Comparison of ENCODE assay signal across 1 cellular context in the genomic region with DNA sequence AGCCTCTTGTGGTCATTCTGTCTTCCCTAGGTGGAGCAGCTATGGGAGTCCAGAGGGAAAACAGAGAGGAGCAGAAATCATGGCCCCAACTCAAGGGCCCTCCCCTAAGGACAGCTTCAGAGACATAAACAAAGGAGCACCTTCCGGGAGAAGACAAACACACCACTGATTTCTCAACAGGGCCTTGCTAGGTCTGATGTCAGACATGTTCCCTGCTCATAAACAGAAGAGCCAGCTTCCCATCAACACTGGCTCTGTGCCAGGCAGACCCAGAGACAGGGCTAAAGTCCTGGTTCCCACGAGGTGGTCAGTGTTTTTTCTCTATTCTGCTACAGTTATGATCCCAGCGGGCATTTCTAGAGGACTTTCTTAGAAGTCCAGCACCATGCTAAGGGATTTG.
TF ChIP-seq lines count a peak whose summit lies in the region.

No MANE protein-coding gene starts in this region.

TF ChIP-seq in HepG2, 621 proteins besides CTCF, POLR2A, EP300 and RAD21 (continued from another document):
- TF ChIP-seq PAXIP1 (CRISPR knock-in tag; conservative IDR thresholded peaks at IDR 0.05) (0 out of 2 replicates have a peak, but pooled peaks have one; percentile 18), FOXA3 (CRISPR knock-in tag; IDR thresholded peaks at IDR 0.05) (peak; percentile 46; the same call in 1 of the 2 replicates), CREM (IDR thresholded peaks at IDR 0.05) (no peak), CREM (CRISPR knock-in tag; IDR thresholded peaks at IDR 0.05) (no peak), NFYC (CRISPR knock-in tag; IDR thresholded peaks at IDR 0.05) (no peak), SALL1 (CRISPR knock-in tag; IDR thresholded peaks at IDR 0.05) (peak; percentile 42), NAIF1 (CRISPR knock-in tag; IDR thresholded peaks at IDR 0.05; ENCODE audit: borderline replicate concordance) (no peak), PHF8 (CRISPR knock-in tag; IDR thresholded peaks at IDR 0.05) (no peak), ELF1 (CRISPR knock-in tag; IDR thresholded peaks at IDR 0.05) (peak; percentile 30; the same call in 1 of the 2 replicates), ZNF333 (CRISPR knock-in tag; IDR thresholded peaks at IDR 0.05; ENCODE audit: borderline replicate concordance) (no peak), GATAD2A (CRISPR knock-in tag; IDR thresholded peaks at IDR 0.05) (peak; percentile 62), ZNF512B (CRISPR knock-in tag; IDR thresholded peaks at IDR 0.05; ENCODE audit: borderline replicate concordance) (no peak), ZNF776 (CRISPR knock-in tag; IDR thresholded peaks at IDR 0.05) (no peak), TFDP1 (CRISPR knock-in tag; IDR thresholded peaks at IDR 0.05; ENCODE audit: borderline replicate concordance) (no peak), FOXP1 (IDR thresholded peaks at IDR 0.05) (no peak), FOXP1 (CRISPR knock-in tag; IDR thresholded peaks at IDR 0.05) (peak; percentile 46; the same call in 1 of the 2 replicates), ZNF253 (CRISPR knock-in tag; IDR thresholded peaks at IDR 0.05; ENCODE audit: borderline replicate concordance) (no peak), WIZ (CRISPR knock-in tag; IDR thresholded peaks at IDR 0.05) (no peak), ZFAT (CRISPR knock-in tag; conservative IDR thresholded peaks at IDR 0.05) (no peak), HNF4G (IDR thresholded peaks at IDR 0.05; ENCODE audit: borderline replicate concordance, low read depth, low read length) (no peak), HNF4G (CRISPR knock-in tag; IDR thresholded peaks at IDR 0.05; ENCODE audit: borderline replicate concordance, low read depth) (no peak), ZNF567 (CRISPR knock-in tag; IDR thresholded peaks at IDR 0.05; ENCODE audit: borderline replicate concordance) (no peak), GLI4 (CRISPR knock-in tag; IDR thresholded peaks at IDR 0.05; ENCODE audit: borderline replicate concordance) (no peak), TEF (CRISPR knock-in tag; IDR thresholded peaks at IDR 0.05) (no peak), IRF9 (CRISPR knock-in tag; IDR thresholded peaks at IDR 0.05; ENCODE audit: borderline replicate concordance) (no peak), ZNF501 (CRISPR knock-in tag; IDR thresholded peaks at IDR 0.05) (no peak), ZNF431 (CRISPR knock-in tag; IDR thresholded peaks at IDR 0.05; ENCODE audit: borderline replicate concordance, low read depth) (no peak), ZNF562 (CRISPR knock-in tag; IDR thresholded peaks at IDR 0.05; ENCODE audit: borderline replicate concordance) (no peak), ZFP82 (CRISPR knock-in tag; IDR thresholded peaks at IDR 0.05; ENCODE audit: borderline replicate concordance) (no peak), ZKSCAN8 (CRISPR knock-in tag; IDR thresholded peaks at IDR 0.05; ENCODE audit: borderline replicate concordance) (no peak), ZNF577 (CRISPR knock-in tag; IDR thresholded peaks at IDR 0.05; ENCODE audit: borderline replicate concordance, low read depth) (no peak), ZNF20 (CRISPR knock-in tag; IDR thresholded peaks at IDR 0.05) (no peak), CEBPG (CRISPR knock-in tag; IDR thresholded peaks at IDR 0.05) (peak; percentile 43; the same call in 1 of the 2 replicates), JDP2 (CRISPR knock-in tag; IDR thresholded peaks at IDR 0.05; ENCODE audit: borderline replicate concordance) (no peak), ZNF616 (CRISPR knock-in tag; IDR thresholded peaks at IDR 0.05; ENCODE audit: low read depth) (no peak), NFIB (CRISPR knock-in tag; IDR thresholded peaks at IDR 0.05; ENCODE audit: borderline replicate concordance) (no peak), ETV5 (CRISPR knock-in tag; IDR thresholded peaks at IDR 0.05; ENCODE audit: borderline replicate concordance) (no peak), ZNF780A (CRISPR knock-in tag; IDR thresholded peaks at IDR 0.05) (no peak), ZKSCAN5 (CRISPR knock-in tag; IDR thresholded peaks at IDR 0.05) (no peak), ZNF549 (CRISPR knock-in tag; IDR thresholded peaks at IDR 0.05) (no peak), ZNF354B (CRISPR knock-in tag; IDR thresholded peaks at IDR 0.05) (no peak), XRCC5 (optimal IDR thresholded peaks at IDR 0.05; ENCODE audit: low read length) (no peak)
- TF ChIP-seq, protein P1, sequence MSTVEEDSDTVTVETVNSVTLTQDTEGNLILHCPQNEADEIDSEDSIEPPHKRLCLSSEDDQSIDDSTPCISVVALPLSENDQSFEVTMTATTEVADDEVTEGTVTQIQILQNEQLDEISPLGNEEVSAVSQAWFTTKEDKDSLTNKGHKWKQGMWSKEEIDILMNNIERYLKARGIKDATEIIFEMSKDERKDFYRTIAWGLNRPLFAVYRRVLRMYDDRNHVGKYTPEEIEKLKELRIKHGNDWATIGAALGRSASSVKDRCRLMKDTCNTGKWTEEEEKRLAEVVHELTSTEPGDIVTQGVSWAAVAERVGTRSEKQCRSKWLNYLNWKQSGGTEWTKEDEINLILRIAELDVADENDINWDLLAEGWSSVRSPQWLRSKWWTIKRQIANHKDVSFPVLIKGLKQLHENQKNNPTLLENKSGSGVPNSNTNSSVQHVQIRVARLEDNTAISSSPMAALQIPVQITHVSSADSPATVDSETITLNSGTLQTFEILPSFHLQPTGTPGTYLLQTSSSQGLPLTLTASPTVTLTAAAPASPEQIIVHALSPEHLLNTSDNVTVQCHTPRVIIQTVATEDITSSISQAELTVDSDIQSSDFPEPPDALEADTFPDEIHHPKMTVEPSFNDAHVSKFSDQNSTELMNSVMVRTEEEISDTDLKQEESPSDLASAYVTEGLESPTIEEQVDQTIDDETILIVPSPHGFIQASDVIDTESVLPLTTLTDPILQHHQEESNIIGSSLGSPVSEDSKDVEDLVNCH (CRISPR knock-in tag; IDR thresholded peaks at IDR 0.05) = no peak
- TF ChIP-seq, protein P2, sequence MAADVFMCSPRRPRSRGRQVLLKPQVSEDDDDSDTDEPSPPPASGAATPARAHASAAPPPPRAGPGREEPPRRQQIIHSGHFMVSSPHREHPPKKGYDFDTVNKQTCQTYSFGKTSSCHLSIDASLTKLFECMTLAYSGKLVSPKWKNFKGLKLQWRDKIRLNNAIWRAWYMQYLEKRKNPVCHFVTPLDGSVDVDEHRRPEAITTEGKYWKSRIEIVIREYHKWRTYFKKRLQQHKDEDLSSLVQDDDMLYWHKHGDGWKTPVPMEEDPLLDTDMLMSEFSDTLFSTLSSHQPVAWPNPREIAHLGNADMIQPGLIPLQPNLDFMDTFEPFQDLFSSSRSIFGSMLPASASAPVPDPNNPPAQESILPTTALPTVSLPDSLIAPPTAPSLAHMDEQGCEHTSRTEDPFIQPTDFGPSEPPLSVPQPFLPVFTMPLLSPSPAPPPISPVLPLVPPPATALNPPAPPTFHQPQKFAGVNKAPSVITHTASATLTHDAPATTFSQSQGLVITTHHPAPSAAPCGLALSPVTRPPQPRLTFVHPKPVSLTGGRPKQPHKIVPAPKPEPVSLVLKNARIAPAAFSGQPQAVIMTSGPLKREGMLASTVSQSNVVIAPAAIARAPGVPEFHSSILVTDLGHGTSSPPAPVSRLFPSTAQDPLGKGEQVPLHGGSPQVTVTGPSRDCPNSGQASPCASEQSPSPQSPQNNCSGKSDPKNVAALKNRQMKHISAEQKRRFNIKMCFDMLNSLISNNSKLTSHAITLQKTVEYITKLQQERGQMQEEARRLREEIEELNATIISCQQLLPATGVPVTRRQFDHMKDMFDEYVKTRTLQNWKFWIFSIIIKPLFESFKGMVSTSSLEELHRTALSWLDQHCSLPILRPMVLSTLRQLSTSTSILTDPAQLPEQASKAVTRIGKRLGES (CRISPR knock-in tag; IDR thresholded peaks at IDR 0.05; ENCODE audit: borderline replicate concordance) = no peak
- TF ChIP-seq, protein P3, sequence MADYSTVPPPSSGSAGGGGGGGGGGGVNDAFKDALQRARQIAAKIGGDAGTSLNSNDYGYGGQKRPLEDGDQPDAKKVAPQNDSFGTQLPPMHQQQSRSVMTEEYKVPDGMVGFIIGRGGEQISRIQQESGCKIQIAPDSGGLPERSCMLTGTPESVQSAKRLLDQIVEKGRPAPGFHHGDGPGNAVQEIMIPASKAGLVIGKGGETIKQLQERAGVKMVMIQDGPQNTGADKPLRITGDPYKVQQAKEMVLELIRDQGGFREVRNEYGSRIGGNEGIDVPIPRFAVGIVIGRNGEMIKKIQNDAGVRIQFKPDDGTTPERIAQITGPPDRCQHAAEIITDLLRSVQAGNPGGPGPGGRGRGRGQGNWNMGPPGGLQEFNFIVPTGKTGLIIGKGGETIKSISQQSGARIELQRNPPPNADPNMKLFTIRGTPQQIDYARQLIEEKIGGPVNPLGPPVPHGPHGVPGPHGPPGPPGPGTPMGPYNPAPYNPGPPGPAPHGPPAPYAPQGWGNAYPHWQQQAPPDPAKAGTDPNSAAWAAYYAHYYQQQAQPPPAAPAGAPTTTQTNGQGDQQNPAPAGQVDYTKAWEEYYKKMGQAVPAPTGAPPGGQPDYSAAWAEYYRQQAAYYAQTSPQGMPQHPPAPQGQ (CRISPR knock-in tag; IDR thresholded peaks at IDR 0.05; ENCODE audit: borderline replicate concordance) = no peak
- TF ChIP-seq, protein P4, sequence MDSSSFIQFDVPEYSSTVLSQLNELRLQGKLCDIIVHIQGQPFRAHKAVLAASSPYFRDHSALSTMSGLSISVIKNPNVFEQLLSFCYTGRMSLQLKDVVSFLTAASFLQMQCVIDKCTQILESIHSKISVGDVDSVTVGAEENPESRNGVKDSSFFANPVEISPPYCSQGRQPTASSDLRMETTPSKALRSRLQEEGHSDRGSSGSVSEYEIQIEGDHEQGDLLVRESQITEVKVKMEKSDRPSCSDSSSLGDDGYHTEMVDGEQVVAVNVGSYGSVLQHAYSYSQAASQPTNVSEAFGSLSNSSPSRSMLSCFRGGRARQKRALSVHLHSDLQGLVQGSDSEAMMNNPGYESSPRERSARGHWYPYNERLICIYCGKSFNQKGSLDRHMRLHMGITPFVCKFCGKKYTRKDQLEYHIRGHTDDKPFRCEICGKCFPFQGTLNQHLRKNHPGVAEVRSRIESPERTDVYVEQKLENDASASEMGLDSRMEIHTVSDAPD (CRISPR knock-in tag; IDR thresholded peaks at IDR 0.05) = no peak
